33 cellular contexts compared by ENCODE assay signal in genomic region chr20:15069355-15069754, GRCh38.
"Had no signal": no experiment of that assay in that cellular context is flagged by ENCODE, and none has a peak within 500 bp of the region (broad histone marks: within the 10 kb centered on the region; RNA-seq: fewer than 3 reads in every experiment).

No MANE protein-coding gene starts in this region.

- H3K27ac ChIP-seq: brain microvascular endothelial cell, PC-9, RWPE1, VCaP had no signal

- ATAC-seq: activated CD8-positive, alpha-beta memory T cell treated with anti-CD3 and anti-CD28 coated beads, Interleukin-2, amount 10 ng/mL, durations not matched to agents 7 days and 5 days had no signal

- H3K27me3 Mint-ChIP-seq: activated CD4-positive, alpha-beta memory T cell treated with anti-CD3 and anti-CD28 coated beads, Interleukin-2, amount 10 ng/mL, durations not matched to agents 7 days and 5 days; activated CD8-positive, alpha-beta memory T cell treated with anti-CD3 and anti-CD28 coated beads, Interleukin-2, amount 10 ng/mL, durations not matched to agents 7 days and 5 days; activated naive CD8-positive, alpha-beta T cell treated with anti-CD3 and anti-CD28 coated beads for 36 hours had no signal

- H3K36me3 Mint-ChIP-seq: activated CD8-positive, alpha-beta memory T cell treated with anti-CD3 and anti-CD28 coated beads, Interleukin-2, amount 10 ng/mL, durations not matched to agents 7 days and 5 days; activated naive CD8-positive, alpha-beta T cell treated with anti-CD3 and anti-CD28 coated beads for 36 hours had no signal

- H3K27ac Mint-ChIP-seq: activated CD4-positive, alpha-beta memory T cell treated with anti-CD3 and anti-CD28 coated beads, Interleukin-2, amount 10 ng/mL, durations not matched to agents 7 days and 5 days; activated CD8-positive, alpha-beta memory T cell treated with anti-CD3 and anti-CD28 coated beads, Interleukin-2, amount 10 ng/mL, durations not matched to agents 7 days and 5 days; activated naive CD8-positive, alpha-beta T cell treated with anti-CD3 and anti-CD28 coated beads for 36 hours had no signal

- H3K4me1 Mint-ChIP-seq: activated CD4-positive, alpha-beta memory T cell treated with anti-CD3 and anti-CD28 coated beads, Interleukin-2, amount 10 ng/mL, durations not matched to agents 7 days and 5 days; activated CD8-positive, alpha-beta memory T cell treated with anti-CD3 and anti-CD28 coated beads, Interleukin-2, amount 10 ng/mL, durations not matched to agents 7 days and 5 days; activated naive CD8-positive, alpha-beta T cell treated with anti-CD3 and anti-CD28 coated beads for 36 hours had no signal

- DNase-seq: activated CD4-positive, alpha-beta memory T cell treated with anti-CD3 and anti-CD28 coated beads, Interleukin-2, amount 10 ng/mL, durations not matched to agents 7 days and 5 days; activated CD4-positive, alpha-beta T cell treated with anti-CD3 and anti-CD28 coated beads for 1 hour; activated CD4-positive, alpha-beta T cell treated with anti-CD3 and anti-CD28 coated beads for 48 hours; activated CD4-positive, CD25-positive, alpha-beta regulatory T cell; activated CD8-positive, alpha-beta memory T cell treated with anti-CD3 and anti-CD28 coated beads for 24 hours; activated CD8-positive, alpha-beta memory T cell treated with anti-CD3 and anti-CD28 coated beads, Interleukin-2, amount 10 ng/mL, durations not matched to agents 7 days and 5 days; activated CD8-positive, alpha-beta memory T cell treated with anti-CD3 and anti-CD28 coated beads, Interleukin-2, amount 50 U/mL, for 48 hours; activated effector memory CD4-positive, alpha-beta T cell treated with Interleukin-2 at 50 U/mL for 16 hours; activated naive CD4-positive, alpha-beta T cell treated with anti-CD3 and anti-CD28 coated beads, Interleukin-2, amount 50 U/mL, for 16 hours; activated naive CD8-positive, alpha-beta T cell treated with anti-CD3 and anti-CD28 coated beads for 36 hours; activated T-cell treated with anti-CD3 and anti-CD28 coated beads, Interleukin-2, amount 50 U/mL, for 48 hours; amniotic stem cell; aorta; brain microvascular endothelial cell; NCI-H1092 treated with DMSO at 0.1 percent for 48 hours; NCI-H1417; NCI-H146; NCI-H187; NCI-H2029 treated with DMSO at 0.1 percent for 48 hours; NCI-H2107; NCI-H2171; NCI-H510A; NCI-H526; NCI-H748 treated with DMSO at 0.1 percent for 48 hours; NK-92 treated with Interleukin-12 subunit alpha and Interleukin-12 subunit beta, amount 100 ng/mL, for 24 hours; PC-9; Right ventricle myocardium superior; SW 1271; T-helper 1 cell; T-helper 2 cell; T-helper 9 cell had no signal

- H2AFZ ChIP-seq: PC-9 had no signal

- H3K27me3 ChIP-seq: brain microvascular endothelial cell had no signal

- H3K4me2 ChIP-seq: PC-9 had no signal

- H3K4me3 Mint-ChIP-seq: activated CD4-positive, alpha-beta memory T cell treated with anti-CD3 and anti-CD28 coated beads, Interleukin-2, amount 10 ng/mL, durations not matched to agents 7 days and 5 days; activated CD8-positive, alpha-beta memory T cell treated with anti-CD3 and anti-CD28 coated beads, Interleukin-2, amount 10 ng/mL, durations not matched to agents 7 days and 5 days; activated naive CD8-positive, alpha-beta T cell treated with anti-CD3 and anti-CD28 coated beads for 36 hours had no signal
